1 cellular context compared by ENCODE assay signal in genomic region chr11:78325274-78325781, GRCh38.
A peak's percentile ranks its signal among the peaks of the same experiment; 100 is the strongest.
TF ChIP-seq lines count a peak whose summit lies in the region.

No MANE protein-coding gene starts in this region.

TF ChIP-seq in K562, 482 proteins besides CTCF, POLR2A, EP300 and RAD21 (continued from another document):
- TF ChIP-seq PURB (CRISPR knock-in tag; IDR thresholded peaks at IDR 0.05; ENCODE audit: low read depth) (no peak), GABPA (tag; conservative IDR thresholded peaks at IDR 0.05; ENCODE audit: low read depth) (peak; percentile 17; the same call in 1 of the 2 replicates), HNRNPUL1 (IDR thresholded peaks at IDR 0.05; ENCODE audit: low read length) (no peak), ERF (CRISPR knock-in tag; IDR thresholded peaks at IDR 0.05) (no peak), BRD4 (IDR thresholded peaks at IDR 0.05) (0 out of 2 replicates have a peak, but pooled peaks have one; percentile 73), ZNF384 (IDR thresholded peaks at IDR 0.05; ENCODE audit: low read depth, low read length) (no peak), ILK (tag; IDR thresholded peaks at IDR 0.05; ENCODE audit: borderline replicate concordance, low read depth) (no peak), KAT2B (IDR thresholded peaks at IDR 0.05; ENCODE audit: low read depth, low read length) (no peak), PYGO2 (tag; IDR thresholded peaks at IDR 0.05) (no peak), ZBTB43 (CRISPR knock-in tag; IDR thresholded peaks at IDR 0.05) (no peak), TEAD4 (IDR thresholded peaks at IDR 0.05; ENCODE audit: low read length) (peak; percentile 62; the same call in 1 of the 2 replicates), TEAD4 (CRISPR knock-in tag; IDR thresholded peaks at IDR 0.05; ENCODE audit: borderline replicate concordance) (no peak), PCBP2 (IDR thresholded peaks at IDR 0.05; ENCODE audit: low read depth, low read length, poor library complexity, severe bottlenecking) (no peak), ZNF436 (CRISPR knock-in tag; IDR thresholded peaks at IDR 0.05) (no peak), PCBP1 (IDR thresholded peaks at IDR 0.05; ENCODE audit: low read depth, low read length, poor library complexity, severe bottlenecking) (no peak), HEY1 (CRISPR knock-in tag; IDR thresholded peaks at IDR 0.05; ENCODE audit: borderline replicate concordance) (no peak), LEF1 (IDR thresholded peaks at IDR 0.05) (peak; percentile 69), ZKSCAN3 (CRISPR knock-in tag; IDR thresholded peaks at IDR 0.05) (no peak), SMARCC2 (IDR thresholded peaks at IDR 0.05; ENCODE audit: low read depth) (no peak), SAFB (IDR thresholded peaks at IDR 0.05; ENCODE audit: borderline replicate concordance, low read depth, low read length) (no peak), POLR3A (IDR thresholded peaks at IDR 0.05; ENCODE audit: borderline replicate concordance, extremely low read depth, insufficient read depth, insufficient read length) (no peak), ZNF146 (CRISPR knock-in tag; IDR thresholded peaks at IDR 0.05; ENCODE audit: unreplicated experiment) (no peak), EP400 (IDR thresholded peaks at IDR 0.05) (0 out of 2 replicates have a peak, but pooled peaks have one; percentile 16), NRF1 (conservative IDR thresholded peaks at IDR 0.05 in 1 of 2, IDR thresholded peaks at IDR 0.05 in 1 of 2) (no peak), NFE2L1 (tag; IDR thresholded peaks at IDR 0.05; ENCODE audit: borderline replicate concordance, low read depth) (no peak), SMARCE1 (IDR thresholded peaks at IDR 0.05) (peak; percentile 54; the same call in 1 of the 2 replicates), KLF6 (CRISPR knock-in tag; IDR thresholded peaks at IDR 0.05; ENCODE audit: borderline replicate concordance) (0 out of 2 replicates have a peak, but pooled peaks have one; percentile 30), PHB2 (IDR thresholded peaks at IDR 0.05; ENCODE audit: low read depth) (no peak), SIN3B (IDR thresholded peaks at IDR 0.05; ENCODE audit: low read depth) (no peak), PTTG1 (tag; IDR thresholded peaks at IDR 0.05; ENCODE audit: low read depth) (no peak), FOXM1 (IDR thresholded peaks at IDR 0.05; ENCODE audit: low read depth) (no peak), FOXM1 (CRISPR knock-in tag; IDR thresholded peaks at IDR 0.05; ENCODE audit: low read depth) (no peak), COPS2 (conservative IDR thresholded peaks at IDR 0.05) (no peak), MXI1 (IDR thresholded peaks at IDR 0.05; ENCODE audit: low read depth, low read length) (no peak), ZNF311 (CRISPR knock-in tag; IDR thresholded peaks at IDR 0.05) (no peak), SREBF1 (IDR thresholded peaks at IDR 0.05; ENCODE audit: borderline replicate concordance, low read depth, low read length) (no peak), TRIM24 (IDR thresholded peaks at IDR 0.05) (no peak), E2F3 (CRISPR knock-in tag; IDR thresholded peaks at IDR 0.05) (no peak), YBX1 (IDR thresholded peaks at IDR 0.05) (no peak), GTF2E2 (tag; IDR thresholded peaks at IDR 0.05) (no peak), ZNF561 (CRISPR knock-in tag; conservative IDR thresholded peaks at IDR 0.05) (no peak), KDM2B (CRISPR knock-in tag; IDR thresholded peaks at IDR 0.05) (no peak), NR3C1 (CRISPR knock-in tag; IDR thresholded peaks at IDR 0.05) (no peak), SP1 (CRISPR knock-in tag; IDR thresholded peaks at IDR 0.05) (no peak), C11orf30 (IDR thresholded peaks at IDR 0.05; ENCODE audit: low read depth) (peak; percentile 65), NR2F6 (CRISPR knock-in tag; IDR thresholded peaks at IDR 0.05) (no peak), U2AF2 (optimal IDR thresholded peaks at IDR 0.05; ENCODE audit: low read depth, low read length) (no peak), ZC3H11A (IDR thresholded peaks at IDR 0.05; ENCODE audit: low read depth, low read length) (no peak), ZNF699 (CRISPR knock-in tag; IDR thresholded peaks at IDR 0.05; ENCODE audit: insufficient replicate concordance) (no peak), USF1 (CRISPR knock-in tag; IDR thresholded peaks at IDR 0.05) (no peak)
- TF ChIP-seq, protein P1, sequence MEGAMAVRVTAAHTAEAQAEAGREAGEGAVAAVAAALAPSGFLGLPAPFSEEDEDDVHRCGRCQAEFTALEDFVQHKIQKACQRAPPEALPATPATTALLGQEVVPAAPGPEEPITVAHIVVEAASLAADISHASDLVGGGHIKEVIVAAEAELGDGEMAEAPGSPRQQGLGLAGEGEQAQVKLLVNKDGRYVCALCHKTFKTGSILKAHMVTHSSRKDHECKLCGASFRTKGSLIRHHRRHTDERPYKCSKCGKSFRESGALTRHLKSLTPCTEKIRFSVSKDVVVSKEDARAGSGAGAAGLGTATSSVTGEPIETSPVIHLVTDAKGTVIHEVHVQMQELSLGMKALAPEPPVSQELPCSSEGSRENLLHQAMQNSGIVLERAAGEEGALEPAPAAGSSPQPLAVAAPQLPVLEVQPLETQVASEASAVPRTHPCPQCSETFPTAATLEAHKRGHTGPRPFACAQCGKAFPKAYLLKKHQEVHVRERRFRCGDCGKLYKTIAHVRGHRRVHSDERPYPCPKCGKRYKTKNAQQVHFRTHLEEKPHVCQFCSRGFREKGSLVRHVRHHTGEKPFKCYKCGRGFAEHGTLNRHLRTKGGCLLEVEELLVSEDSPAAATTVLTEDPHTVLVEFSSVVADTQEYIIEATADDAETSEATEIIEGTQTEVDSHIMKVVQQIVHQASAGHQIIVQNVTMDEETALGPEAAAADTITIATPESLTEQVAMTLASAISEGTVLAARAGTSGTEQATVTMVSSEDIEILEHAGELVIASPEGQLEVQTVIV (CRISPR knock-in tag; IDR thresholded peaks at IDR 0.05; ENCODE audit: borderline replicate concordance) = no peak
- TF ChIP-seq, protein P2, sequence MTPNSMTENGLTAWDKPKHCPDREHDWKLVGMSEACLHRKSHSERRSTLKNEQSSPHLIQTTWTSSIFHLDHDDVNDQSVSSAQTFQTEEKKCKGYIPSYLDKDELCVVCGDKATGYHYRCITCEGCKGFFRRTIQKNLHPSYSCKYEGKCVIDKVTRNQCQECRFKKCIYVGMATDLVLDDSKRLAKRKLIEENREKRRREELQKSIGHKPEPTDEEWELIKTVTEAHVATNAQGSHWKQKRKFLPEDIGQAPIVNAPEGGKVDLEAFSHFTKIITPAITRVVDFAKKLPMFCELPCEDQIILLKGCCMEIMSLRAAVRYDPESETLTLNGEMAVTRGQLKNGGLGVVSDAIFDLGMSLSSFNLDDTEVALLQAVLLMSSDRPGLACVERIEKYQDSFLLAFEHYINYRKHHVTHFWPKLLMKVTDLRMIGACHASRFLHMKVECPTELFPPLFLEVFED (CRISPR knock-in tag; conservative IDR thresholded peaks at IDR 0.05) = no peak
- TF ChIP-seq, protein P3, sequence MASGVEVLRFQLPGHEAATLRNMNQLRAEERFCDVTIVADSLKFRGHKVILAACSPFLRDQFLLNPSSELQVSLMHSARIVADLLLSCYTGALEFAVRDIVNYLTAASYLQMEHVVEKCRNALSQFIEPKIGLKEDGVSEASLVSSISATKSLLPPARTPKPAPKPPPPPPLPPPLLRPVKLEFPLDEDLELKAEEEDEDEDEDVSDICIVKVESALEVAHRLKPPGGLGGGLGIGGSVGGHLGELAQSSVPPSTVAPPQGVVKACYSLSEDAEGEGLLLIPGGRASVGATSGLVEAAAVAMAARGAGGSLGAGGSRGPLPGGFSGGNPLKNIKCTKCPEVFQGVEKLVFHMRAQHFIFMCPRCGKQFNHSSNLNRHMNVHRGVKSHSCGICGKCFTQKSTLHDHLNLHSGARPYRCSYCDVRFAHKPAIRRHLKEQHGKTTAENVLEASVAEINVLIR (CRISPR knock-in tag; IDR thresholded peaks at IDR 0.05) = no peak
- TF ChIP-seq, protein P4, sequence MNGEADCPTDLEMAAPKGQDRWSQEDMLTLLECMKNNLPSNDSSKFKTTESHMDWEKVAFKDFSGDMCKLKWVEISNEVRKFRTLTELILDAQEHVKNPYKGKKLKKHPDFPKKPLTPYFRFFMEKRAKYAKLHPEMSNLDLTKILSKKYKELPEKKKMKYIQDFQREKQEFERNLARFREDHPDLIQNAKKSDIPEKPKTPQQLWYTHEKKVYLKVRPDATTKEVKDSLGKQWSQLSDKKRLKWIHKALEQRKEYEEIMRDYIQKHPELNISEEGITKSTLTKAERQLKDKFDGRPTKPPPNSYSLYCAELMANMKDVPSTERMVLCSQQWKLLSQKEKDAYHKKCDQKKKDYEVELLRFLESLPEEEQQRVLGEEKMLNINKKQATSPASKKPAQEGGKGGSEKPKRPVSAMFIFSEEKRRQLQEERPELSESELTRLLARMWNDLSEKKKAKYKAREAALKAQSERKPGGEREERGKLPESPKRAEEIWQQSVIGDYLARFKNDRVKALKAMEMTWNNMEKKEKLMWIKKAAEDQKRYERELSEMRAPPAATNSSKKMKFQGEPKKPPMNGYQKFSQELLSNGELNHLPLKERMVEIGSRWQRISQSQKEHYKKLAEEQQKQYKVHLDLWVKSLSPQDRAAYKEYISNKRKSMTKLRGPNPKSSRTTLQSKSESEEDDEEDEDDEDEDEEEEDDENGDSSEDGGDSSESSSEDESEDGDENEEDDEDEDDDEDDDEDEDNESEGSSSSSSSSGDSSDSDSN (IDR thresholded peaks at IDR 0.05; ENCODE audit: borderline replicate concordance in 1 of 2, low read depth in 2 of 2, low read length in 2 of 2) = no peak
- TF ChIP-seq, protein P5, sequence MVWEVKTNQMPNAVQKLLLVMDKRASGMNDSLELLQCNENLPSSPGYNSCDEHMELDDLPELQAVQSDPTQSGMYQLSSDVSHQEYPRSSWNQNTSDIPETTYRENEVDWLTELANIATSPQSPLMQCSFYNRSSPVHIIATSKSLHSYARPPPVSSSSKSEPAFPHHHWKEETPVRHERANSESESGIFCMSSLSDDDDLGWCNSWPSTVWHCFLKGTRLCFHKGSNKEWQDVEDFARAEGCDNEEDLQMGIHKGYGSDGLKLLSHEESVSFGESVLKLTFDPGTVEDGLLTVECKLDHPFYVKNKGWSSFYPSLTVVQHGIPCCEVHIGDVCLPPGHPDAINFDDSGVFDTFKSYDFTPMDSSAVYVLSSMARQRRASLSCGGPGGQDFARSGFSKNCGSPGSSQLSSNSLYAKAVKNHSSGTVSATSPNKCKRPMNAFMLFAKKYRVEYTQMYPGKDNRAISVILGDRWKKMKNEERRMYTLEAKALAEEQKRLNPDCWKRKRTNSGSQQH (CRISPR knock-in tag; IDR thresholded peaks at IDR 0.05) = no peak
- TF ChIP-seq, protein P6, sequence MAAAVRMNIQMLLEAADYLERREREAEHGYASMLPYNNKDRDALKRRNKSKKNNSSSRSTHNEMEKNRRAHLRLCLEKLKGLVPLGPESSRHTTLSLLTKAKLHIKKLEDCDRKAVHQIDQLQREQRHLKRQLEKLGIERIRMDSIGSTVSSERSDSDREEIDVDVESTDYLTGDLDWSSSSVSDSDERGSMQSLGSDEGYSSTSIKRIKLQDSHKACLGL (CRISPR knock-in tag; IDR thresholded peaks at IDR 0.05; ENCODE audit: borderline replicate concordance, poor library complexity, severe bottlenecking) = no peak
- TF ChIP-seq, protein P7, sequence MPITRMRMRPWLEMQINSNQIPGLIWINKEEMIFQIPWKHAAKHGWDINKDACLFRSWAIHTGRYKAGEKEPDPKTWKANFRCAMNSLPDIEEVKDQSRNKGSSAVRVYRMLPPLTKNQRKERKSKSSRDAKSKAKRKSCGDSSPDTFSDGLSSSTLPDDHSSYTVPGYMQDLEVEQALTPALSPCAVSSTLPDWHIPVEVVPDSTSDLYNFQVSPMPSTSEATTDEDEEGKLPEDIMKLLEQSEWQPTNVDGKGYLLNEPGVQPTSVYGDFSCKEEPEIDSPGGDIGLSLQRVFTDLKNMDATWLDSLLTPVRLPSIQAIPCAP (CRISPR knock-in tag; IDR thresholded peaks at IDR 0.05; ENCODE audit: borderline replicate concordance) = no peak
